In genomic region chr1:7570311-7570710, GRCh38 we compare ENCODE assay signal across 17 cellular contexts.
DNase-seq lines count a peak whose midpoint lies in the region; ATAC-seq and TF ChIP-seq lines count a peak whose summit lies in the region.
"Had no signal": no experiment of that assay in that cellular context is flagged by ENCODE, and none has a peak within 500 bp of the region (broad histone marks: within the 10 kb centered on the region; RNA-seq: fewer than 3 reads in every experiment).

No MANE protein-coding gene starts in this region.

- no peak overlapping the region for H3K4me3 Mint-ChIP-seq in activated CD8-positive, alpha-beta memory T cell treated with anti-CD3 and anti-CD28 coated beads, Interleukin-2, amount 10 ng/mL, durations not matched to agents 7 days and 5 days
- H3K4me3 Mint-ChIP-seq: CD14-positive monocyte had no signal

- ATAC-seq in esophagus mucosa (peak; percentile 57), HG03196 (IDR thresholded peaks at IDR 0.05; ENCODE audit: unreplicated experiment) (no peak)
- ATAC-seq in activated CD8-positive, alpha-beta memory T cell treated with anti-CD3 and anti-CD28 coated beads, Interleukin-2, amount 10 ng/mL, durations not matched to agents 7 days and 5 days = no peak

- H3K36me3 Mint-ChIP-seq in activated CD8-positive, alpha-beta memory T cell treated with anti-CD3 and anti-CD28 coated beads, Interleukin-2, amount 10 ng/mL, durations not matched to agents 7 days and 5 days = no peaks in the 10 kb centered on the region
- H3K36me3 Mint-ChIP-seq: CD14-positive monocyte had no signal

- no peaks in the 10 kb centered on the region for H3K9me3 Mint-ChIP-seq in activated CD8-positive, alpha-beta memory T cell treated with anti-CD3 and anti-CD28 coated beads, Interleukin-2, amount 10 ng/mL, durations not matched to agents 7 days and 5 days (ENCODE audit: low read depth)
- H3K9me3 Mint-ChIP-seq: CD14-positive monocyte had no signal

- H3K27me3 Mint-ChIP-seq in activated CD8-positive, alpha-beta memory T cell treated with anti-CD3 and anti-CD28 coated beads, Interleukin-2, amount 10 ng/mL, durations not matched to agents 7 days and 5 days = peaks cover 3% of the 10 kb centered on the region

- TF ChIP-seq CTCF in C4-2B (conservative IDR thresholded peaks at IDR 0.05) (no peak), RWPE1 (conservative IDR thresholded peaks at IDR 0.05; ENCODE audit: low read depth) (no peak)

- no peaks in the 10 kb centered on the region for H3K4me1 Mint-ChIP-seq in activated CD8-positive, alpha-beta memory T cell treated with anti-CD3 and anti-CD28 coated beads, Interleukin-2, amount 10 ng/mL, durations not matched to agents 7 days and 5 days
- H3K4me1 Mint-ChIP-seq: CD14-positive monocyte had no signal

- H3K27ac ChIP-seq in C4-2B (peak overlapping the region; percentile 9), RWPE1 (peak overlapping the region; percentile 78)
- H3K27ac ChIP-seq: PC-9 had no signal

- POLR2A ChIA-PET in RWPE1 (lab: Yijun Ruan, JAX; ENCODE audit: low non-redundant PET) = no interaction called here

- DNase-seq in RWPE1 (ENCODE audit: low spot score) (peak; percentile 38), mucosa of gallbladder (ENCODE audit: low spot score) (peak; percentile 56), Ammon's horn (ENCODE audit: low spot score) (no peak)
- no peak for DNase-seq in activated CD8-positive, alpha-beta memory T cell treated with anti-CD3 and anti-CD28 coated beads, Interleukin-2, amount 10 ng/mL, durations not matched to agents 7 days and 5 days
- DNase-seq: COR-L47, GOT3, KG1, NCI-H1436 treated with DMSO at 0.1 percent for 48 hours, NCI-H2081, NCI-H510A, NCI-H774, PC-9, SHP77 had no signal

- no peak overlapping the region for H3K27ac Mint-ChIP-seq in activated CD8-positive, alpha-beta memory T cell treated with anti-CD3 and anti-CD28 coated beads, Interleukin-2, amount 10 ng/mL, durations not matched to agents 7 days and 5 days

- CTCF ChIA-PET in RWPE1 (lab: Yijun Ruan, JAX) = interaction anchor here (0.7 kb wide), 1 partner anchor 15 kb away, joined by 6 read pairs; no protein-coding TSS in a partner anchor
- CTCF ChIA-PET in activated CD8-positive, alpha-beta memory T cell treated with anti-CD3 and anti-CD28 coated beads, Interleukin-2, amount 10 ng/mL, durations not matched to agents 7 days and 5 days (lab: Charles Lee) = no interaction called here

Comparison
In these comparisons a context has a peak if more than half of its experiments do, and no peak if none do; other contexts are left out.
1. DNase-seq: peak in RWPE1 (single experiment) and mucosa of gallbladder (single experiment); none in activated CD8-positive, alpha-beta memory T cell treated with anti-CD3 and anti-CD28 coated beads, Interleukin-2, amount 10 ng/mL, durations not matched to agents 7 days and 5 days (single experiment) and Ammon's horn (single experiment).